ENCODE assay signal across 1 cellular context in the genomic region with DNA sequence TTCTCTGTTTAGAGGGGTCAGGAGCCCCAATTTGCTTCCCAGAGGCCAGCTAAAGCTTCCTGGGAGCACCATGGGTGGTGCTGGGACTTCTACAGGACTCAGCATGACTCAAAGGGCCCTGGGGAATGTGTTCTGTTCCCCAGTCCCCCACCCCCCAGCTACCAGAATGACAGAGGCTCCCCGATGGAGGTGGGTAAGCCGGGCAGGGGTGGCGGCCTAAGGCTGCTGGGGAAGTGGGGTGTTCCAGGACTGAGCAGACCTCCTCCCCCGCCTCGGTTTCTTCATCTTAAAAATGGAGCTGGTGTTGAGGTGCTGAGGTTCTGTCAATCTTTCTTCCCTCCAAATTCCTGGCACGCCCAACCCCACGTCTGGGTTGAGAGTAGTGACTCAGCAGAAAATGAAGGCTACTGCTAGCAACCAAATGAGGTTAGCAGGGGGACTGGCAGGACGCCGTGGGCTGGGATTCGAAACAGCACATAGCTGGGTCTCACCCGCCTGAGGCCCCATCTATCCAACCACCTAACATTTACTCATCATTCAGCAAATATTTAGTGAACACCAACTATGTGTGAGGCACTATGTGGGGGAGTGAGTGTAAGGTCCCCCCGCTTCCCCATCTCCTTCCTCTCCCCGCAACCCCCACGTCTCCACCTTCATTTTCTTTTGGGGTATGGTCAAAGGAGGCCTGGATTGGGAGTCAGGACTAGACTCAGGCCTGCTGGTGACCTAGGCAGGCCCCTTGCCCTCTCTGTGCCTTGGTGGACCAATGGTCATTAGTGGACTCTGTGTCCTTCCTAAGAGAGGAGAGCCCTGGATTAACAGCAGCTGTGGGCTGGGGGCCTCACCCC.
TF ChIP-seq lines count a peak whose summit lies in the region.

No MANE protein-coding gene starts in this region.

TF ChIP-seq in K562, 482 proteins besides CTCF, POLR2A, EP300 and RAD21 (continues in another document):
- TF ChIP-seq, protein P1, sequence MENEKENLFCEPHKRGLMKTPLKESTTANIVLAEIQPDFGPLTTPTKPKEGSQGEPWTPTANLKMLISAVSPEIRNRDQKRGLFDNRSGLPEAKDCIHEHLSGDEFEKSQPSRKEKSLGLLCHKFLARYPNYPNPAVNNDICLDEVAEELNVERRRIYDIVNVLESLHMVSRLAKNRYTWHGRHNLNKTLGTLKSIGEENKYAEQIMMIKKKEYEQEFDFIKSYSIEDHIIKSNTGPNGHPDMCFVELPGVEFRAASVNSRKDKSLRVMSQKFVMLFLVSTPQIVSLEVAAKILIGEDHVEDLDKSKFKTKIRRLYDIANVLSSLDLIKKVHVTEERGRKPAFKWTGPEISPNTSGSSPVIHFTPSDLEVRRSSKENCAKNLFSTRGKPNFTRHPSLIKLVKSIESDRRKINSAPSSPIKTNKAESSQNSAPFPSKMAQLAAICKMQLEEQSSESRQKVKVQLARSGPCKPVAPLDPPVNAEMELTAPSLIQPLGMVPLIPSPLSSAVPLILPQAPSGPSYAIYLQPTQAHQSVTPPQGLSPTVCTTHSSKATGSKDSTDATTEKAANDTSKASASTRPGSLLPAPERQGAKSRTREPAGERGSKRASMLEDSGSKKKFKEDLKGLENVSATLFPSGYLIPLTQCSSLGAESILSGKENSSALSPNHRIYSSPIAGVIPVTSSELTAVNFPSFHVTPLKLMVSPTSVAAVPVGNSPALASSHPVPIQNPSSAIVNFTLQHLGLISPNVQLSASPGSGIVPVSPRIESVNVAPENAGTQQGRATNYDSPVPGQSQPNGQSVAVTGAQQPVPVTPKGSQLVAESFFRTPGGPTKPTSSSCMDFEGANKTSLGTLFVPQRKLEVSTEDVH (IDR thresholded peaks at IDR 0.05; ENCODE audit: low read depth, partially characterized antibody) = peak; percentile 58
- TF ChIP-seq, protein P2, sequence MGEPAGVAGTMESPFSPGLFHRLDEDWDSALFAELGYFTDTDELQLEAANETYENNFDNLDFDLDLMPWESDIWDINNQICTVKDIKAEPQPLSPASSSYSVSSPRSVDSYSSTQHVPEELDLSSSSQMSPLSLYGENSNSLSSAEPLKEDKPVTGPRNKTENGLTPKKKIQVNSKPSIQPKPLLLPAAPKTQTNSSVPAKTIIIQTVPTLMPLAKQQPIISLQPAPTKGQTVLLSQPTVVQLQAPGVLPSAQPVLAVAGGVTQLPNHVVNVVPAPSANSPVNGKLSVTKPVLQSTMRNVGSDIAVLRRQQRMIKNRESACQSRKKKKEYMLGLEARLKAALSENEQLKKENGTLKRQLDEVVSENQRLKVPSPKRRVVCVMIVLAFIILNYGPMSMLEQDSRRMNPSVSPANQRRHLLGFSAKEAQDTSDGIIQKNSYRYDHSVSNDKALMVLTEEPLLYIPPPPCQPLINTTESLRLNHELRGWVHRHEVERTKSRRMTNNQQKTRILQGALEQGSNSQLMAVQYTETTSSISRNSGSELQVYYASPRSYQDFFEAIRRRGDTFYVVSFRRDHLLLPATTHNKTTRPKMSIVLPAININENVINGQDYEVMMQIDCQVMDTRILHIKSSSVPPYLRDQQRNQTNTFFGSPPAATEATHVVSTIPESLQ (CRISPR knock-in tag; IDR thresholded peaks at IDR 0.05) = no peak
- TF ChIP-seq SREBF2 (CRISPR knock-in tag; IDR thresholded peaks at IDR 0.05) = no peak
- TF ChIP-seq RBM17 (IDR thresholded peaks at IDR 0.05; ENCODE audit: borderline replicate concordance, low read depth, low read length) = no peak
- no peak for TF ChIP-seq CSDE1 (IDR thresholded peaks at IDR 0.05)
- TF ChIP-seq, protein P3, sequence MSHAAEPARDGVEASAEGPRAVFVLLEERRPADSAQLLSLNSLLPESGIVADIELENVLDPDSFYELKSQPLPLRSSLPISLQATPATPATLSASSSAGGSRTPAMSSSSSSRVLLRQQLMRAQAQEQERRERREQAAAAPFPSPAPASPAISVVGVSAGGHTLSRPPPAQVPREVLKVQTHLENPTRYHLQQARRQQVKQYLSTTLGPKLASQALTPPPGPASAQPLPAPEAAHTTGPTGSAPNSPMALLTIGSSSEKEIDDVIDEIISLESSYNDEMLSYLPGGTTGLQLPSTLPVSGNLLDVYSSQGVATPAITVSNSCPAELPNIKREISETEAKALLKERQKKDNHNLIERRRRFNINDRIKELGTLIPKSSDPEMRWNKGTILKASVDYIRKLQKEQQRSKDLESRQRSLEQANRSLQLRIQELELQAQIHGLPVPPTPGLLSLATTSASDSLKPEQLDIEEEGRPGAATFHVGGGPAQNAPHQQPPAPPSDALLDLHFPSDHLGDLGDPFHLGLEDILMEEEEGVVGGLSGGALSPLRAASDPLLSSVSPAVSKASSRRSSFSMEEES (CRISPR knock-in tag; IDR thresholded peaks at IDR 0.05) = no peak
- TF ChIP-seq MYNN (IDR thresholded peaks at IDR 0.05) = 0 out of 2 replicates have a peak, but pooled peaks have one; percentile 45
- TF ChIP-seq MYNN (CRISPR knock-in tag; IDR thresholded peaks at IDR 0.05) = no peak
- no peak for TF ChIP-seq ZNF146 (CRISPR knock-in tag; IDR thresholded peaks at IDR 0.05; ENCODE audit: unreplicated experiment)
- TF ChIP-seq, protein P4, sequence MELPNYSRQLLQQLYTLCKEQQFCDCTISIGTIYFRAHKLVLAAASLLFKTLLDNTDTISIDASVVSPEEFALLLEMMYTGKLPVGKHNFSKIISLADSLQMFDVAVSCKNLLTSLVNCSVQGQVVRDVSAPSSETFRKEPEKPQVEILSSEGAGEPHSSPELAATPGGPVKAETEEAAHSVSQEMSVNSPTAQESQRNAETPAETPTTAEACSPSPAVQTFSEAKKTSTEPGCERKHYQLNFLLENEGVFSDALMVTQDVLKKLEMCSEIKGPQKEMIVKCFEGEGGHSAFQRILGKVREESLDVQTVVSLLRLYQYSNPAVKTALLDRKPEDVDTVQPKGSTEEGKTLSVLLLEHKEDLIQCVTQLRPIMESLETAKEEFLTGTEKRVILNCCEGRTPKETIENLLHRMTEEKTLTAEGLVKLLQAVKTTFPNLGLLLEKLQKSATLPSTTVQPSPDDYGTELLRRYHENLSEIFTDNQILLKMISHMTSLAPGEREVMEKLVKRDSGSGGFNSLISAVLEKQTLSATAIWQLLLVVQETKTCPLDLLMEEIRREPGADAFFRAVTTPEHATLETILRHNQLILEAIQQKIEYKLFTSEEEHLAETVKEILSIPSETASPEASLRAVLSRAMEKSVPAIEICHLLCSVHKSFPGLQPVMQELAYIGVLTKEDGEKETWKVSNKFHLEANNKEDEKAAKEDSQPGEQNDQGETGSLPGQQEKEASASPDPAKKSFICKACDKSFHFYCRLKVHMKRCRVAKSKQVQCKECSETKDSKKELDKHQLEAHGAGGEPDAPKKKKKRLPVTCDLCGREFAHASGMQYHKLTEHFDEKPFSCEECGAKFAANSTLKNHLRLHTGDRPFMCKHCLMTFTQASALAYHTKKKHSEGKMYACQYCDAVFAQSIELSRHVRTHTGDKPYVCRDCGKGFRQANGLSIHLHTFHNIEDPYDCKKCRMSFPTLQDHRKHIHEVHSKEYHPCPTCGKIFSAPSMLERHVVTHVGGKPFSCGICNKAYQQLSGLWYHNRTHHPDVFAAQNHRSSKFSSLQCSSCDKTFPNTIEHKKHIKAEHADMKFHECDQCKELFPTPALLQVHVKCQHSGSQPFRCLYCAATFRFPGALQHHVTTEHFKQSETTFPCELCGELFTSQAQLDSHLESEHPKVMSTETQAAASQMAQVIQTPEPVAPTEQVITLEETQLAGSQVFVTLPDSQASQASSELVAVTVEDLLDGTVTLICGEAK (IDR thresholded peaks at IDR 0.05) = no peak
- TF ChIP-seq, protein P4 (CRISPR knock-in tag; IDR thresholded peaks at IDR 0.05) = no peak
- TF ChIP-seq, protein P5, sequence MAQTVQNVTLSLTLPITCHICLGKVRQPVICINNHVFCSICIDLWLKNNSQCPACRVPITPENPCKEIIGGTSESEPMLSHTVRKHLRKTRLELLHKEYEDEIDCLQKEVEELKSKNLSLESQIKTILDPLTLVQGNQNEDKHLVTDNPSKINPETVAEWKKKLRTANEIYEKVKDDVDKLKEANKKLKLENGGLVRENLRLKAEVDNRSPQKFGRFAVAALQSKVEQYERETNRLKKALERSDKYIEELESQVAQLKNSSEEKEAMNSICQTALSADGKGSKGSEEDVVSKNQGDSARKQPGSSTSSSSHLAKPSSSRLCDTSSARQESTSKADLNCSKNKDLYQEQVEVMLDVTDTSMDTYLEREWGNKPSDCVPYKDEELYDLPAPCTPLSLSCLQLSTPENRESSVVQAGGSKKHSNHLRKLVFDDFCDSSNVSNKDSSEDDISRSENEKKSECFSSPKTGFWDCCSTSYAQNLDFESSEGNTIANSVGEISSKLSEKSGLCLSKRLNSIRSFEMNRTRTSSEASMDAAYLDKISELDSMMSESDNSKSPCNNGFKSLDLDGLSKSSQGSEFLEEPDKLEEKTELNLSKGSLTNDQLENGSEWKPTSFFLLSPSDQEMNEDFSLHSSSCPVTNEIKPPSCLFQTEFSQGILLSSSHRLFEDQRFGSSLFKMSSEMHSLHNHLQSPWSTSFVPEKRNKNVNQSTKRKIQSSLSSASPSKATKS (CRISPR knock-in tag; IDR thresholded peaks at IDR 0.05) = no peak
- TF ChIP-seq SAFB2 (IDR thresholded peaks at IDR 0.05; ENCODE audit: borderline replicate concordance, low read depth, low read length, severe bottlenecking) = no peak
- no peak for TF ChIP-seq GATA2 (CRISPR knock-in tag; IDR thresholded peaks at IDR 0.05)
- no peak for TF ChIP-seq DIDO1 (tag; IDR thresholded peaks at IDR 0.05; ENCODE audit: low read depth)
- TF ChIP-seq, protein P6, sequence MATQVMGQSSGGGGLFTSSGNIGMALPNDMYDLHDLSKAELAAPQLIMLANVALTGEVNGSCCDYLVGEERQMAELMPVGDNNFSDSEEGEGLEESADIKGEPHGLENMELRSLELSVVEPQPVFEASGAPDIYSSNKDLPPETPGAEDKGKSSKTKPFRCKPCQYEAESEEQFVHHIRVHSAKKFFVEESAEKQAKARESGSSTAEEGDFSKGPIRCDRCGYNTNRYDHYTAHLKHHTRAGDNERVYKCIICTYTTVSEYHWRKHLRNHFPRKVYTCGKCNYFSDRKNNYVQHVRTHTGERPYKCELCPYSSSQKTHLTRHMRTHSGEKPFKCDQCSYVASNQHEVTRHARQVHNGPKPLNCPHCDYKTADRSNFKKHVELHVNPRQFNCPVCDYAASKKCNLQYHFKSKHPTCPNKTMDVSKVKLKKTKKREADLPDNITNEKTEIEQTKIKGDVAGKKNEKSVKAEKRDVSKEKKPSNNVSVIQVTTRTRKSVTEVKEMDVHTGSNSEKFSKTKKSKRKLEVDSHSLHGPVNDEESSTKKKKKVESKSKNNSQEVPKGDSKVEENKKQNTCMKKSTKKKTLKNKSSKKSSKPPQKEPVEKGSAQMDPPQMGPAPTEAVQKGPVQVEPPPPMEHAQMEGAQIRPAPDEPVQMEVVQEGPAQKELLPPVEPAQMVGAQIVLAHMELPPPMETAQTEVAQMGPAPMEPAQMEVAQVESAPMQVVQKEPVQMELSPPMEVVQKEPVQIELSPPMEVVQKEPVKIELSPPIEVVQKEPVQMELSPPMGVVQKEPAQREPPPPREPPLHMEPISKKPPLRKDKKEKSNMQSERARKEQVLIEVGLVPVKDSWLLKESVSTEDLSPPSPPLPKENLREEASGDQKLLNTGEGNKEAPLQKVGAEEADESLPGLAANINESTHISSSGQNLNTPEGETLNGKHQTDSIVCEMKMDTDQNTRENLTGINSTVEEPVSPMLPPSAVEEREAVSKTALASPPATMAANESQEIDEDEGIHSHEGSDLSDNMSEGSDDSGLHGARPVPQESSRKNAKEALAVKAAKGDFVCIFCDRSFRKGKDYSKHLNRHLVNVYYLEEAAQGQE (CRISPR knock-in tag; IDR thresholded peaks at IDR 0.05; ENCODE audit: low read depth) = no peak
- no peak for TF ChIP-seq CBX5 (IDR thresholded peaks at IDR 0.05; ENCODE audit: borderline replicate concordance, low read depth)
- TF ChIP-seq HDAC1 (IDR thresholded peaks at IDR 0.05) = peak in 1 of 2 experiments; percentile 44; a peak in 1 of 4 replicates
- no peak for TF ChIP-seq RFX1 (IDR thresholded peaks at IDR 0.05)
- peak; percentile 99 for TF ChIP-seq MAFF (IDR thresholded peaks at IDR 0.05; ENCODE audit: low read length)
- peak; percentile 91 for TF ChIP-seq ZNF583 (CRISPR knock-in tag; IDR thresholded peaks at IDR 0.05)
- TF ChIP-seq TOE1 (IDR thresholded peaks at IDR 0.05; ENCODE audit: borderline replicate concordance) = 0 out of 2 replicates have a peak, but pooled peaks have one; percentile 43
- TF ChIP-seq TOE1 (CRISPR knock-in tag; IDR thresholded peaks at IDR 0.05; ENCODE audit: borderline replicate concordance, low read depth) = no peak
- peak; percentile 42 for TF ChIP-seq NFIC (IDR thresholded peaks at IDR 0.05)
- TF ChIP-seq HNRNPUL1 (IDR thresholded peaks at IDR 0.05; ENCODE audit: low read length) = no peak
